In genomic region chr7:152869041-152869676, GRCh38 we compare ENCODE assay signal across 22 cellular contexts.
"Had no signal": no experiment of that assay in that cellular context is flagged by ENCODE, and none has a peak within 500 bp of the region (broad histone marks: within the 10 kb centered on the region; RNA-seq: fewer than 3 reads in every experiment).

No MANE protein-coding gene starts in this region.

- FAIRE-seq: endothelial cell of umbilical vein, islet of Langerhans, small intestine had no signal

- H3K9me3 Mint-ChIP-seq: activated CD4-positive, alpha-beta memory T cell treated with anti-CD3 and anti-CD28 coated beads, Interleukin-2, amount 10 ng/mL, durations not matched to agents 7 days and 5 days; activated CD4-positive, alpha-beta T cell treated with anti-CD3 and anti-CD28 coated beads, Interleukin-2, amount 10 ng/mL, durations not matched to agents 24 days and 14 days; activated naive CD4-positive, alpha-beta T cell treated with anti-CD3 and anti-CD28 coated beads, Interleukin-2, amount 50 U/mL, for 24 hours; activated T-cell treated with anti-CD3 and anti-CD28 coated beads, Interleukin-2, amount 50 U/mL, for 4 hours; nephron; stimulated activated memory B cell treated with anti-CD40 and anti-IgM and Interleukin-4, amounts not matched to agents 10 μg/mL and 1 μg/mL and 100 μg/mL, for 72 hours had no signal

- H3K27me3 ChIP-seq: body of pancreas, esophagus squamous epithelium, gastrocnemius medialis, right lobe of liver, transverse colon, vagina had no signal

- H3K4me1 ChIP-seq: body of pancreas, esophagus squamous epithelium, gastrocnemius medialis, right lobe of liver, transverse colon, vagina had no signal

- H3K36me3 ChIP-seq: esophagus squamous epithelium, gastrocnemius medialis, right lobe of liver, transverse colon, vagina had no signal

- H3K27ac Mint-ChIP-seq: activated CD4-positive, alpha-beta memory T cell treated with anti-CD3 and anti-CD28 coated beads, Interleukin-2, amount 10 ng/mL, durations not matched to agents 7 days and 5 days; activated CD4-positive, alpha-beta T cell treated with anti-CD3 and anti-CD28 coated beads, Interleukin-2, amount 10 ng/mL, durations not matched to agents 24 days and 14 days; activated naive CD4-positive, alpha-beta T cell treated with anti-CD3 and anti-CD28 coated beads, Interleukin-2, amount 50 U/mL, for 24 hours; nephron; stimulated activated memory B cell treated with anti-CD40 and anti-IgM and Interleukin-4, amounts not matched to agents 10 μg/mL and 1 μg/mL and 100 μg/mL, for 72 hours had no signal

- DNase-seq: activated CD4-positive, alpha-beta memory T cell treated with anti-CD3 and anti-CD28 coated beads, Interleukin-2, amount 10 ng/mL, durations not matched to agents 7 days and 5 days; activated CD4-positive, alpha-beta T cell treated with anti-CD3 and anti-CD28 coated beads, Interleukin-2, amount 10 ng/mL, durations not matched to agents 24 days and 14 days; activated T-cell treated with anti-CD3 and anti-CD28 coated beads, Interleukin-2, amount 50 U/mL, for 4 hours; anterior cingulate cortex; body of pancreas; caudate nucleus; dermis blood vessel endothelial cell; effector CD8-positive, alpha-beta T cell; esophagus squamous epithelium; gastrocnemius medialis; nucleus accumbens; small intestine; transverse colon had no signal

- H3K27ac ChIP-seq: body of pancreas, esophagus squamous epithelium, gastrocnemius medialis, right lobe of liver, transverse colon, vagina had no signal

- H3K27me3 Mint-ChIP-seq: activated CD4-positive, alpha-beta memory T cell treated with anti-CD3 and anti-CD28 coated beads, Interleukin-2, amount 10 ng/mL, durations not matched to agents 7 days and 5 days; activated CD4-positive, alpha-beta T cell treated with anti-CD3 and anti-CD28 coated beads, Interleukin-2, amount 10 ng/mL, durations not matched to agents 24 days and 14 days; activated naive CD4-positive, alpha-beta T cell treated with anti-CD3 and anti-CD28 coated beads, Interleukin-2, amount 50 U/mL, for 24 hours; stimulated activated memory B cell treated with anti-CD40 and anti-IgM and Interleukin-4, amounts not matched to agents 10 μg/mL and 1 μg/mL and 100 μg/mL, for 72 hours had no signal

- H3K9me3 ChIP-seq: body of pancreas, esophagus squamous epithelium, gastrocnemius medialis, right lobe of liver, transverse colon, vagina had no signal

- ATAC-seq: activated CD4-positive, CD25-positive, alpha-beta regulatory T cell treated with anti-CD3 and anti-CD28 coated beads, Interleukin-2, amount 50 U/mL, for 24 hours; activated T-cell treated with anti-CD3 and anti-CD28 coated beads, Interleukin-2, amount 50 U/mL, for 4 hours; body of pancreas; gastrocnemius medialis; right lobe of liver; SK-N-SH treated with all-trans-retinoic acid at 6 μM for 48 hours; stimulated activated memory B cell treated with anti-CD40 and anti-IgM and Interleukin-4, amounts not matched to agents 10 μg/mL and 1 μg/mL and 100 μg/mL, for 72 hours had no signal

- H3K4me3 Mint-ChIP-seq: activated CD4-positive, alpha-beta memory T cell treated with anti-CD3 and anti-CD28 coated beads, Interleukin-2, amount 10 ng/mL, durations not matched to agents 7 days and 5 days; activated CD4-positive, alpha-beta T cell treated with anti-CD3 and anti-CD28 coated beads, Interleukin-2, amount 10 ng/mL, durations not matched to agents 24 days and 14 days; activated naive CD4-positive, alpha-beta T cell treated with anti-CD3 and anti-CD28 coated beads, Interleukin-2, amount 50 U/mL, for 24 hours; activated T-cell treated with anti-CD3 and anti-CD28 coated beads, Interleukin-2, amount 50 U/mL, for 4 hours; nephron; stimulated activated memory B cell treated with anti-CD40 and anti-IgM and Interleukin-4, amounts not matched to agents 10 μg/mL and 1 μg/mL and 100 μg/mL, for 72 hours had no signal

- H3K4me3 ChIP-seq: body of pancreas, esophagus squamous epithelium, gastrocnemius medialis, right lobe of liver, transverse colon, vagina had no signal

- H3K4me1 Mint-ChIP-seq: activated CD4-positive, alpha-beta memory T cell treated with anti-CD3 and anti-CD28 coated beads, Interleukin-2, amount 10 ng/mL, durations not matched to agents 7 days and 5 days; activated CD4-positive, alpha-beta T cell treated with anti-CD3 and anti-CD28 coated beads, Interleukin-2, amount 10 ng/mL, durations not matched to agents 24 days and 14 days; activated naive CD4-positive, alpha-beta T cell treated with anti-CD3 and anti-CD28 coated beads, Interleukin-2, amount 50 U/mL, for 24 hours; nephron; stimulated activated memory B cell treated with anti-CD40 and anti-IgM and Interleukin-4, amounts not matched to agents 10 μg/mL and 1 μg/mL and 100 μg/mL, for 72 hours had no signal
